21 cellular contexts compared by ENCODE assay signal in genomic region chr5:119792154-119792799, GRCh38.
DNase-seq lines count a peak whose midpoint lies in the region; ATAC-seq, FAIRE-seq and TF ChIP-seq lines count a peak whose summit lies in the region.
"Had no signal": no experiment of that assay in that cellular context is flagged by ENCODE, and none has a peak within 500 bp of the region (broad histone marks: within the 10 kb centered on the region; RNA-seq: fewer than 3 reads in every experiment).

No MANE protein-coding gene starts in this region.

- DNase-seq in hepatocyte (ENCODE audit: low spot score) (peak; percentile 12), nephron progenitor cell (no peak), superior temporal gyrus (ENCODE audit: extremely low spot score) (peak; percentile 11), DMS79 treated with DMSO at 0.1 percent for 48 hours (lab: John Stamatoyannopoulos, UW) (no peak), NCI-H2227 (lab: John Stamatoyannopoulos, UW; ENCODE audit: unreplicated experiment) (no peak)
- DNase-seq in activated CD4-positive, alpha-beta T cell treated with anti-CD3 and anti-CD28 coated beads for 48 hours = no peak
- DNase-seq: ACHN, AML-193, GDM1, GM23248, Karpas-422, MG63, NCI-H1048, NCI-H1436 treated with DMSO at 0.1 percent for 48 hours, NCI-H2081 treated with DMSO at 0.1 percent for 48 hours, PC-9 had no signal

- peak overlapping the region; percentile 45 for H3K27ac ChIP-seq in hepatocyte
- H3K27ac ChIP-seq: C4-2B, GM23248, PC-9 had no signal

- peaks cover 11% of the 10 kb centered on the region for H3K9me3 Mint-ChIP-seq in nephron progenitor cell

- ATAC-seq in GM21723 (IDR thresholded peaks at IDR 0.05; ENCODE audit: unreplicated experiment) = no peak

- no peaks in the 10 kb centered on the region for H3K27me3 Mint-ChIP-seq in nephron progenitor cell (ENCODE audit: low read depth, poor library complexity)

- H3K36me3 Mint-ChIP-seq in nephron progenitor cell (ENCODE audit: low read depth) = no peaks in the 10 kb centered on the region
- H3K36me3 Mint-ChIP-seq: IgD-negative memory B cell had no signal

- no peak for TF ChIP-seq CTCF in hepatocyte (IDR thresholded peaks at IDR 0.05; ENCODE audit: poor library complexity)
- no peak for TF ChIP-seq CTCF in nephron progenitor cell (IDR thresholded peaks at IDR 0.05)

- H3K4me3 Mint-ChIP-seq in nephron progenitor cell = no peak overlapping the region
- H3K4me3 Mint-ChIP-seq: IgD-negative memory B cell had no signal

- no peaks in the 10 kb centered on the region for H4K20me1 ChIP-seq in hepatocyte (ENCODE audit: insufficient read depth, poor library complexity, severe bottlenecking)

- peaks cover 26% of the 10 kb centered on the region for H3K4me1 ChIP-seq in hepatocyte (ENCODE audit: insufficient read depth)
- H3K4me1 ChIP-seq: HAP-1 had no signal

- FAIRE-seq in colon (lab: Jason Lieb, UNC) = peak; percentile 33

- H3K27me3 ChIP-seq in hepatocyte = no peaks in the 10 kb centered on the region
- H3K27me3 ChIP-seq: MG63 had no signal

- no peak overlapping the region for H3K4me3 ChIP-seq in hepatocyte
- H3K4me3 ChIP-seq: GM23248, HAP-1, MG63, PC-9 had no signal

- H3K36me3 ChIP-seq in hepatocyte (replicated peaks; ENCODE audit: insufficient read depth, low read depth) = no peaks in the 10 kb centered on the region
- H3K36me3 ChIP-seq: HAP-1, MG63 had no signal

- H3K9me3 ChIP-seq in hepatocyte (ENCODE audit: low read depth) = no peaks in the 10 kb centered on the region
- H3K9me3 ChIP-seq: HAP-1, MG63 had no signal

- 43% methylated on average over 5 of the region's 5 CpGs for WGBS in hepatocyte (ENCODE audit: low lambda C conversion rate, missing lambda C conversion rate)

- no peaks in the 10 kb centered on the region for H3K79me2 ChIP-seq in hepatocyte

- H3K4me1 Mint-ChIP-seq in nephron progenitor cell = peaks cover 41% of the 10 kb centered on the region
- H3K4me1 Mint-ChIP-seq: IgD-negative memory B cell had no signal

- H3K9me2 ChIP-seq in hepatocyte (replicated peaks; ENCODE audit: insufficient read depth) = no peaks in the 10 kb centered on the region

- H3K27ac Mint-ChIP-seq in nephron progenitor cell = peak overlapping the region; percentile 88
- H3K27ac Mint-ChIP-seq: IgD-negative memory B cell had no signal

- H2AFZ ChIP-seq in hepatocyte = no peak overlapping the region
- H2AFZ ChIP-seq: GM23248, PC-9 had no signal

- H3K4me2 ChIP-seq in hepatocyte = peak overlapping the region; percentile 32
- H3K4me2 ChIP-seq: PC-9 had no signal

Comparison
In these comparisons a context has a peak if more than half of its experiments do, and no peak if none do; other contexts are left out.
1. DNase-seq: peak in hepatocyte (single experiment) and superior temporal gyrus (single experiment); none in nephron progenitor cell (single experiment), DMS79 treated with DMSO at 0.1 percent for 48 hours (single experiment), activated CD4-positive, alpha-beta T cell treated with anti-CD3 and anti-CD28 coated beads for 48 hours (single experiment) and NCI-H2227 (single experiment).